1 cellular context compared by ENCODE assay signal in the genomic region with DNA sequence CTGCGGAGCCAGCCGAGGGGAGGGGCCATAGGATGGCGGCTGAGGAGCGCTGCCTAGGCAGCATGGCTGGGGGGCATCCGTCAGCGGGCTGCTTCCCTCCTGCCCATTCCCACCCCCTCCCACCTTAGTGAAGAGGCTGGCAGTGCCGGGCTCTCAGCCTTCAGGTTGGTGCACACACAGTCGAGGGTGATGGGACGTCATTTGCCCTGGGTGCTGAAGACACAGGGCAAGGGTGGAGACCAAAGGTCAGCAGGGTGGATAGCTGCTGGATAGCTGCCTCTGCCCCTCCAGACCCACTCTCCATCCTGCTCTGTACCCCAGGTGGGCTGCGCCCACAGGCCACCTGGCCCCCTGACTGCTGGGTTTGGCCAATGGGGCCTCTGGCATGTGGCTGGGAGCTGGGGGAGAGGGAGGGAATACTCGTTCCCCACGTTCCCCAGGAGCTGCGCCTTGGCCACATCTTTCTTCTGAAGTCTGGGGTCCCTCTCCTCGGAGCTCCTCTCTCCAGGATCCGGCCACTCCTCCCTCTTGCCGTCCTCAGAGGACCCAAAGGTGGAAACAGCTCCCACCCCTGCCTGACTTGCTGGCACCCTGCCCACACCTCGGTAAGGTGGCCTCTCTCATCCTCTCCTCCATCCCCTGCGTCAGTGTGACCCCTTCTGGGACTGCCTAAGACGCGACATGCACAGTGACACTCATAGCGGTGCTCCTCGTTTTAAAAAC.
A peak's percentile ranks its signal among the peaks of the same experiment; 100 is the strongest.
TF ChIP-seq lines count a peak whose summit lies in the region.

No MANE protein-coding gene starts in this region.

TF ChIP-seq in K562, 482 proteins besides CTCF, POLR2A, EP300 and RAD21:
- TF ChIP-seq NFIC (IDR thresholded peaks at IDR 0.05) (peak; percentile 78), KDM5B (IDR thresholded peaks at IDR 0.05; ENCODE audit: insufficient replicate concordance, low read depth, low read length) (no peak), TAF9B (IDR thresholded peaks at IDR 0.05; ENCODE audit: partially characterized antibody) (no peak), TGIF2 (CRISPR knock-in tag; IDR thresholded peaks at IDR 0.05) (no peak), EWSR1 (IDR thresholded peaks at IDR 0.05; ENCODE audit: borderline replicate concordance, low read depth, partially characterized antibody) (no peak)
- TF ChIP-seq, protein P1, sequence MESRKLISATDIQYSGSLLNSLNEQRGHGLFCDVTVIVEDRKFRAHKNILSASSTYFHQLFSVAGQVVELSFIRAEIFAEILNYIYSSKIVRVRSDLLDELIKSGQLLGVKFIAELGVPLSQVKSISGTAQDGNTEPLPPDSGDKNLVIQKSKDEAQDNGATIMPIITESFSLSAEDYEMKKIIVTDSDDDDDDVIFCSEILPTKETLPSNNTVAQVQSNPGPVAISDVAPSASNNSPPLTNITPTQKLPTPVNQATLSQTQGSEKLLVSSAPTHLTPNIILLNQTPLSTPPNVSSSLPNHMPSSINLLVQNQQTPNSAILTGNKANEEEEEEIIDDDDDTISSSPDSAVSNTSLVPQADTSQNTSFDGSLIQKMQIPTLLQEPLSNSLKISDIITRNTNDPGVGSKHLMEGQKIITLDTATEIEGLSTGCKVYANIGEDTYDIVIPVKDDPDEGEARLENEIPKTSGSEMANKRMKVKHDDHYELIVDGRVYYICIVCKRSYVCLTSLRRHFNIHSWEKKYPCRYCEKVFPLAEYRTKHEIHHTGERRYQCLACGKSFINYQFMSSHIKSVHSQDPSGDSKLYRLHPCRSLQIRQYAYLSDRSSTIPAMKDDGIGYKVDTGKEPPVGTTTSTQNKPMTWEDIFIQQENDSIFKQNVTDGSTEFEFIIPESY (CRISPR knock-in tag; IDR thresholded peaks at IDR 0.05), result peak; percentile 70; the same call in 1 of the 2 replicates
